1 cellular context compared by ENCODE assay signal in genomic region chr10:100969175-100970075, GRCh38.
TF ChIP-seq lines count a peak whose summit lies in the region.

SEMA4G (plus strand) TSS chr10:100969504; CDS start chr10:100972913, 3,409 bp downstream.

TF ChIP-seq in H1, 55 proteins besides CTCF, POLR2A, EP300 and RAD21:
- peak; percentile 88 for TF ChIP-seq KDM1A (IDR thresholded peaks at IDR 0.05; ENCODE audit: borderline replicate concordance, low read length)
- TF ChIP-seq SIRT6 (IDR thresholded peaks at IDR 0.05; ENCODE audit: low read length) = no peak
- TF ChIP-seq HDAC2 (IDR thresholded peaks at IDR 0.05; ENCODE audit: borderline replicate concordance in 1 of 2, low read depth in 2 of 2, low read length in 2 of 2) = peak in 1 of 2 experiments; percentile 66; a peak in 1 of 4 replicates
- TF ChIP-seq EGR1 (IDR thresholded peaks at IDR 0.05; ENCODE audit: borderline replicate concordance, low read depth, low read length) = peak; percentile 25; the same call in 1 of the 2 replicates
- no peak for TF ChIP-seq SIX5 (IDR thresholded peaks at IDR 0.05; ENCODE audit: low read depth, low read length)
- no peak for TF ChIP-seq ZNF274 (IDR thresholded peaks at IDR 0.05; ENCODE audit: borderline replicate concordance, extremely low read depth, low read length)
- 0 out of 2 replicates have a peak, but pooled peaks have one; percentile 34 for TF ChIP-seq TAF1 (IDR thresholded peaks at IDR 0.05; ENCODE audit: low read depth, low read length)
- TF ChIP-seq POLR2AphosphoS5 (IDR thresholded peaks at IDR 0.05; ENCODE audit: low read depth, low read length) = peak; percentile 37; the same call in 1 of the 2 replicates
- no peak for TF ChIP-seq JUND (IDR thresholded peaks at IDR 0.05; ENCODE audit: low read length)
- TF ChIP-seq BRCA1 (IDR thresholded peaks at IDR 0.05; ENCODE audit: low read depth, low read length) = no peak
- no peak for TF ChIP-seq SAP30 (IDR thresholded peaks at IDR 0.05; ENCODE audit: insufficient read depth, insufficient replicate concordance, low read length)
- TF ChIP-seq FOSL1 (IDR thresholded peaks at IDR 0.05; ENCODE audit: insufficient read depth, low read depth, low read length) = no peak
- no peak for TF ChIP-seq BCL11A (IDR thresholded peaks at IDR 0.05; ENCODE audit: low read depth in 2 of 2, low read length in 2 of 2)
- TF ChIP-seq CREB1 (IDR thresholded peaks at IDR 0.05) = no peak
- TF ChIP-seq POU5F1 (IDR thresholded peaks at IDR 0.05; ENCODE audit: low read depth, low read length) = no peak
- TF ChIP-seq EZH2 (IDR thresholded peaks at IDR 0.05; ENCODE audit: low read depth, low read length, severe bottlenecking) = no peak
- no peak for TF ChIP-seq CHD1 (IDR thresholded peaks at IDR 0.05; ENCODE audit: low read depth, low read length)
- TF ChIP-seq KDM4A (IDR thresholded peaks at IDR 0.05; ENCODE audit: low read depth, low read length, severe bottlenecking) = peak; percentile 78
- no peak for TF ChIP-seq MAFK (IDR thresholded peaks at IDR 0.05; ENCODE audit: low read depth, low read length)
- TF ChIP-seq SP2 (IDR thresholded peaks at IDR 0.05; ENCODE audit: low read length) = no peak
- no peak for TF ChIP-seq SRF (IDR thresholded peaks at IDR 0.05; ENCODE audit: low read depth, low read length)
- no peak for TF ChIP-seq TCF12 (IDR thresholded peaks at IDR 0.05; ENCODE audit: low read depth, low read length)
- TF ChIP-seq CHD2 (IDR thresholded peaks at IDR 0.05; ENCODE audit: low read length) = no peak
- TF ChIP-seq SP1 (IDR thresholded peaks at IDR 0.05; ENCODE audit: low read depth, low read length) = peak; percentile 37; the same call in 1 of the 2 replicates
- TF ChIP-seq CTBP2 (IDR thresholded peaks at IDR 0.05; ENCODE audit: borderline replicate concordance, insufficient read depth, insufficient read length, low read length) = no peak
- TF ChIP-seq TEAD4 (IDR thresholded peaks at IDR 0.05; ENCODE audit: low read depth, low read length) = no peak
- TF ChIP-seq CHD7 (IDR thresholded peaks at IDR 0.05; ENCODE audit: insufficient replicate concordance, low read length) = no peak
- no peak for TF ChIP-seq RXRA (IDR thresholded peaks at IDR 0.05; ENCODE audit: insufficient read depth, low read depth, low read length)
- TF ChIP-seq, protein P1, sequence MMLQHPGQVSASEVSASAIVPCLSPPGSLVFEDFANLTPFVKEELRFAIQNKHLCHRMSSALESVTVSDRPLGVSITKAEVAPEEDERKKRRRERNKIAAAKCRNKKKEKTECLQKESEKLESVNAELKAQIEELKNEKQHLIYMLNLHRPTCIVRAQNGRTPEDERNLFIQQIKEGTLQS (IDR thresholded peaks at IDR 0.05; ENCODE audit: insufficient read depth, low read depth, low read length) = no peak
- 0 out of 2 replicates have a peak, but pooled peaks have one; percentile 30 for TF ChIP-seq PHF8 (conservative IDR thresholded peaks at IDR 0.05; ENCODE audit: low read depth, low read length)
- peak; percentile 25; the same call in 1 of the 2 replicates for TF ChIP-seq YY1 (IDR thresholded peaks at IDR 0.05; ENCODE audit: low read depth, low read length)
- no peak for TF ChIP-seq GABPA (IDR thresholded peaks at IDR 0.05; ENCODE audit: borderline replicate concordance, insufficient read depth, low read length)
- 0 out of 2 replicates have a peak, but pooled peaks have one; percentile 37 for TF ChIP-seq E2F6 (IDR thresholded peaks at IDR 0.05)
- no peak for TF ChIP-seq CEBPB (IDR thresholded peaks at IDR 0.05; ENCODE audit: low read depth, low read length)
- TF ChIP-seq, protein P2, sequence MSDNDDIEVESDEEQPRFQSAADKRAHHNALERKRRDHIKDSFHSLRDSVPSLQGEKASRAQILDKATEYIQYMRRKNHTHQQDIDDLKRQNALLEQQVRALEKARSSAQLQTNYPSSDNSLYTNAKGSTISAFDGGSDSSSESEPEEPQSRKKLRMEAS (IDR thresholded peaks at IDR 0.05) = peak; percentile 75
- TF ChIP-seq NRF1 (IDR thresholded peaks at IDR 0.05; ENCODE audit: low read depth, low read length) = no peak
- TF ChIP-seq ASH2L (IDR thresholded peaks at IDR 0.05; ENCODE audit: low read length) = peak; percentile 51
